ENCODE assay signal across 17 cellular contexts in the genomic region with DNA sequence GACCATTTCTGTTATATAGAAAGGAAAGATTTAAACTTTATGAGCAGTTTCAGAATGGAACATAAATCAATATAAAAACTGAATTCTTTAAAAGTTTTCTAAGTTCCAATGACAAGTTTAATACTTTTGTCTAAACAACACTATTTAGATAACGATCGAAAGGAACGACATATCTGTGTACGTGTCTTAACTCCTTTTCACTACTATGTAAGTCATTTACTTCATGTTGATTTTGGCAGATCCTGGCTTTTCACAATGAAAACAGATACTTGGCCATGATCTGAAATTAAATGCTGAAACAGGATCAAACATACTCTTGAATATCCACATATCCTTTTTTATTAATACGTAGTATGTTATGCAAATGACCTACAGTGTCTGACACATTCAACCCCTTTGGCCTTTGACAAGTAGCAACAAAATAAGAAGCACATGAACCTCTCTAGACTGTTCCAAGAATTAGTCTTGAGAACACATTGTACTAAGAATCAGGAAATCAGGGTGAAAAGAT. TPM values are rescaled to one million over a fixed set of nuclear protein-coding genes. Genes with fewer than 3 reads are reported as not detected.
DNase-seq lines count a peak whose midpoint lies in the region; TF ChIP-seq lines count a peak whose summit lies in the region.
"Had no signal": no experiment of that assay in that cellular context is flagged by ENCODE, and none has a peak within 500 bp of the region (broad histone marks: within the 10 kb centered on the region; RNA-seq: fewer than 3 reads in every experiment).

No MANE protein-coding gene starts in this region.

- H3K4me3 ChIP-seq in fibroblast of villous mesenchyme (ENCODE audit: low read depth, low read length): no peak overlapping the region
- no peak overlapping the region for H3K4me3 ChIP-seq in muscle layer of duodenum (ENCODE audit: low read depth in 1 of 2, low read length in 2 of 2)
- H3K4me3 ChIP-seq in tibial artery: no peak overlapping the region
- H3K4me3 ChIP-seq in brain microvascular endothelial cell (ENCODE audit: low read depth, low read length): no peak overlapping the region

- H3K9me3 ChIP-seq in muscle layer of duodenum (ENCODE audit: control insufficient read depth in 1 of 2, low read length in 2 of 2) (no peaks in the 10 kb centered on the region), tibial artery (no peaks in the 10 kb centered on the region)

- DNase-seq in brain pericyte (ENCODE audit: low read depth, low spot score) (peak; percentile 20), fibroblast of villous mesenchyme (ENCODE audit: low read depth) (peak; percentile 84), tibial artery (no peak), DMS79 treated with DMSO at 0.1 percent for 48 hours (lab: John Stamatoyannopoulos, UW) (no peak), brain microvascular endothelial cell (no peak), NCI-H1417 treated with DMSO at 0.1 percent for 48 hours (lab: John Stamatoyannopoulos, UW) (no peak)
- DNase-seq in effector CD8-positive, alpha-beta T cell (lab: John Stamatoyannopoulos, UW): no peak
- DNase-seq: activated CD4-positive, alpha-beta T cell treated with anti-CD3 and anti-CD28 coated beads for 4 hours; activated T-cell treated with anti-CD3 and anti-CD28 coated beads, Interleukin-2, amount 50 U/mL, for 4 hours; amygdala; effector CD4-positive, alpha-beta T cell; HFFc6; Kasumi-1; NCI-H187; NCI-H526 treated with DMSO at 0.1 percent for 48 hours; T-helper 17 cell had no signal

- no peaks in the 10 kb centered on the region for H3K36me3 ChIP-seq in muscle layer of duodenum (ENCODE audit: control insufficient read depth in 1 of 2, insufficient read depth in 2 of 2, low read length in 2 of 2)
- no peaks in the 10 kb centered on the region for H3K36me3 ChIP-seq in tibial artery
- H3K36me3 ChIP-seq in brain microvascular endothelial cell (replicated peaks): no peaks in the 10 kb centered on the region

- TF ChIP-seq CTCF in fibroblast of villous mesenchyme (IDR thresholded peaks at IDR 0.05; ENCODE audit: insufficient read depth, low read depth, low read length): no peak
- TF ChIP-seq CTCF in tibial artery (IDR thresholded peaks at IDR 0.05): no peak
- no peak for TF ChIP-seq CTCF in brain microvascular endothelial cell (IDR thresholded peaks at IDR 0.05; ENCODE audit: low read depth, low read length, missing control alignments)

- intact Hi-C loops in tibial artery (cut with DNase I; ENCODE audit: low total_unique reads): loop anchor here (5.0 kb wide), 1 partner anchor 404 kb away; no protein-coding TSS in a partner anchor

- no peaks in the 10 kb centered on the region for H3K27me3 ChIP-seq in muscle layer of duodenum (ENCODE audit: low read depth, low read length)
- H3K27me3 ChIP-seq in tibial artery: no peaks in the 10 kb centered on the region
- no peaks in the 10 kb centered on the region for H3K27me3 ChIP-seq in brain microvascular endothelial cell (replicated peaks)

- in situ Hi-C loops in brain microvascular endothelial cell (cut with HindIII; ENCODE audit: low pct_ligation_motif_present, low sequenced_read_pairs): no loop called here

- H3K27ac ChIP-seq in muscle layer of duodenum (ENCODE audit: low read length) (peak overlapping the region; percentile 10), tibial artery (peak overlapping the region; percentile 69 to 75), brain microvascular endothelial cell (no peak overlapping the region)

- H3K4me1 ChIP-seq in muscle layer of duodenum (ENCODE audit: control insufficient read depth in 1 of 2, insufficient read depth in 2 of 2, low read length in 2 of 2) (no peaks in the 10 kb centered on the region), tibial artery (peaks cover 0 to 42% (median 13%) of the 10 kb centered on the region in 4 donors)

RNA-seq across cellular contexts. Expression of a gene that starts 41.9 kb away (rescaled TPM):
- 13.5 and 14.2 TPM in 2 replicates for total RNA-seq in fibroblast of villous mesenchyme

RNA-seq across cellular contexts. Expression of a gene that starts 45.4 kb away (rescaled TPM):
- under 0.01 TPM in 1 of 2 replicates, not detected in the other for total RNA-seq in fibroblast of villous mesenchyme
- total RNA-seq: activated T-cell treated with anti-CD3 and anti-CD28 coated beads, Interleukin-2, amount 50 U/mL, for 4 hours; HFFc6; T-helper 17 cell had no signal

Comparison
In these comparisons a context has a peak if more than half of its experiments do, and no peak if none do; other contexts are left out.
1. DNase-seq: peak in brain pericyte (single experiment) and fibroblast of villous mesenchyme (single experiment); none in tibial artery (0 of 2), DMS79 treated with DMSO at 0.1 percent for 48 hours (single experiment), brain microvascular endothelial cell (single experiment), effector CD8-positive, alpha-beta T cell (single experiment) and NCI-H1417 treated with DMSO at 0.1 percent for 48 hours (single experiment).